1 cellular context compared by ENCODE assay signal in the genomic region with DNA sequence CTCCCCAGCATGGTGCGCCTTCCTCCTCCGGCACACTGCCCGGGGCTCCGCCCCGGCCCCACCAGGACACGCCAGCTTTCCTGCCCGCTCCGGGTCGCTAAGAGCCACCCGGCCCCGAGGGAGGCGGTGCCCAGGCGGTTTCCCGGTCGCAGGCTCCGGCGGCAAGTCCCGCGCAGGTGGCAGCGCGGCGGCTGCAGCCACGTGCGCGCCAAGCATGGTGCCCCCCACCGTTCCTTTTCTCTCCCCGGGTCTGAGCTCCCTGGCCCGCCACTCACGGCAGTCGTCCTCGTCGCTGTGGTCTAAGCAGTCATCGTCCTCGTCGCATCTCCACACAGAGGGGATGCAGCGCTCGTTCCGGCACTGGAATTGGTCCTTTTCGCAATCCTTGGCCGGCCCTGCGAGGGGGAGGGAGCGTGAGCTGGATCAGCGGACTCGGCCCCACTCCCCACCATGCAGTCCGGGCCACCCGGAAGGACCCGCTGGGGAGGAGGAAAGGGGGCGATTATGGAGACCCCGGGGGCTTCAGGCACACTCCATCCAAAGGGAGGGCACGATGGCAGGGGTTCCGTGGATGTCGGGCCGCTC.
TF ChIP-seq lines count a peak whose summit lies in the region.

No MANE protein-coding gene starts in this region.

TF ChIP-seq in K562, 482 proteins besides CTCF, POLR2A, EP300 and RAD21 (continued from another document and continues in another):
- TF ChIP-seq CREB1 (IDR thresholded peaks at IDR 0.05) (0 out of 2 replicates have a peak, but pooled peaks have one; percentile 2), CREB1 (CRISPR knock-in tag; IDR thresholded peaks at IDR 0.05) (peak; percentile 65; the same call in 1 of the 2 replicates), NCOR1 (IDR thresholded peaks at IDR 0.05) (no peak), NUFIP1 (IDR thresholded peaks at IDR 0.05; ENCODE audit: partially characterized antibody) (no peak), IRF2 (CRISPR knock-in tag; IDR thresholded peaks at IDR 0.05) (no peak), GABPB1 (CRISPR knock-in tag; IDR thresholded peaks at IDR 0.05) (peak; percentile 57), HDAC1 (IDR thresholded peaks at IDR 0.05) (peak in 1 of 2 experiments; percentile 90; a peak in 1 of 4 replicates), FOXA3 (CRISPR knock-in tag; conservative IDR thresholded peaks at IDR 0.05 in 1 of 2, IDR thresholded peaks at IDR 0.05 in 1 of 2) (peak in 1 of 2 experiments; percentile 66; a peak in 1 of 4 replicates), TEAD1 (CRISPR knock-in tag; IDR thresholded peaks at IDR 0.05) (peak in 1 of 2 experiments; percentile 88; a peak in 2 of 4 replicates), SREBF2 (CRISPR knock-in tag; IDR thresholded peaks at IDR 0.05) (no peak), ZNF263 (CRISPR knock-in tag; IDR thresholded peaks at IDR 0.05; ENCODE audit: borderline replicate concordance) (0 out of 2 replicates have a peak, but pooled peaks have one; percentile 51), RBM22 (IDR thresholded peaks at IDR 0.05; ENCODE audit: low read depth, low read length, poor library complexity, severe bottlenecking) (peak; percentile 44), FUS (optimal IDR thresholded peaks at IDR 0.05; ENCODE audit: low read depth, low read length) (peak; percentile 25), JUN (IDR thresholded peaks at IDR 0.05; ENCODE audit: borderline replicate concordance, low read depth, low read length) (no peak), JUN (CRISPR knock-in tag; IDR thresholded peaks at IDR 0.05; ENCODE audit: borderline replicate concordance) (peak; percentile 87; the same call in 1 of the 2 replicates), CHD2 (IDR thresholded peaks at IDR 0.05; ENCODE audit: low read depth, low read length) (no peak), CBX3 (IDR thresholded peaks at IDR 0.05; ENCODE audit: borderline replicate concordance in 1 of 2, low read length in 2 of 2) (peak in 1 of 2 experiments; percentile 5; a peak in 1 of 3 replicates), RBM39 (optimal IDR thresholded peaks at IDR 0.05; ENCODE audit: low read depth, low read length) (peak; percentile 65), ZNF785 (CRISPR knock-in tag; IDR thresholded peaks at IDR 0.05) (no peak), U2AF1 (optimal IDR thresholded peaks at IDR 0.05; ENCODE audit: low read depth, low read length) (peak; percentile 18), ETV6 (IDR thresholded peaks at IDR 0.05; ENCODE audit: borderline replicate concordance in 1 of 2, low read depth in 2 of 2, low read length in 1 of 2) (no peak), ETV6 (CRISPR knock-in tag; IDR thresholded peaks at IDR 0.05; ENCODE audit: borderline replicate concordance) (peak; percentile 82; the same call in 1 of the 2 replicates), SUPT5H (IDR thresholded peaks at IDR 0.05) (peak; percentile 69), PHF21A (IDR thresholded peaks at IDR 0.05; ENCODE audit: borderline replicate concordance, low read depth) (peak; percentile 6; the same call in 1 of the 2 replicates), NFRKB (IDR thresholded peaks at IDR 0.05; ENCODE audit: low read depth) (peak; percentile 22; the same call in 1 of the 2 replicates), HSF4 (CRISPR knock-in tag; IDR thresholded peaks at IDR 0.05; ENCODE audit: borderline replicate concordance) (no peak)
- TF ChIP-seq, protein P1, sequence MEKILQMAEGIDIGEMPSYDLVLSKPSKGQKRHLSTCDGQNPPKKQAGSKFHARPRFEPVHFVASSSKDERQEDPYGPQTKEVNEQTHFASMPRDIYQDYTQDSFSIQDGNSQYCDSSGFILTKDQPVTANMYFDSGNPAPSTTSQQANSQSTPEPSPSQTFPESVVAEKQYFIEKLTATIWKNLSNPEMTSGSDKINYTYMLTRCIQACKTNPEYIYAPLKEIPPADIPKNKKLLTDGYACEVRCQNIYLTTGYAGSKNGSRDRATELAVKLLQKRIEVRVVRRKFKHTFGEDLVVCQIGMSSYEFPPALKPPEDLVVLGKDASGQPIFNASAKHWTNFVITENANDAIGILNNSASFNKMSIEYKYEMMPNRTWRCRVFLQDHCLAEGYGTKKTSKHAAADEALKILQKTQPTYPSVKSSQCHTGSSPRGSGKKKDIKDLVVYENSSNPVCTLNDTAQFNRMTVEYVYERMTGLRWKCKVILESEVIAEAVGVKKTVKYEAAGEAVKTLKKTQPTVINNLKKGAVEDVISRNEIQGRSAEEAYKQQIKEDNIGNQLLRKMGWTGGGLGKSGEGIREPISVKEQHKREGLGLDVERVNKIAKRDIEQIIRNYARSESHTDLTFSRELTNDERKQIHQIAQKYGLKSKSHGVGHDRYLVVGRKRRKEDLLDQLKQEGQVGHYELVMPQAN (IDR thresholded peaks at IDR 0.05; ENCODE audit: borderline replicate concordance): peak; percentile 93; the same call in 1 of the 2 replicates
- TF ChIP-seq, protein P2, sequence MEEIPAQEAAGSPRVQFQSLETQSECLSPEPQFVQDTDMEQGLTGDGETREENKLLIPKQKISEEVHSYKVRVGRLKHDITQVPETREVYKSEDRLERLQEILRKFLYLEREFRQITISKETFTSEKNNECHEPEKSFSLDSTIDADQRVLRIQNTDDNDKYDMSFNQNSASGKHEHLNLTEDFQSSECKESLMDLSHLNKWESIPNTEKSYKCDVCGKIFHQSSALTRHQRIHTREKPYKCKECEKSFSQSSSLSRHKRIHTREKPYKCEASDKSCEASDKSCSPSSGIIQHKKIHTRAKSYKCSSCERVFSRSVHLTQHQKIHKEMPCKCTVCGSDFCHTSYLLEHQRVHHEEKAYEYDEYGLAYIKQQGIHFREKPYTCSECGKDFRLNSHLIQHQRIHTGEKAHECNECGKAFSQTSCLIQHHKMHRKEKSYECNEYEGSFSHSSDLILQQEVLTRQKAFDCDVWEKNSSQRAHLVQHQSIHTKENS (CRISPR knock-in tag; IDR thresholded peaks at IDR 0.05): no peak
- TF ChIP-seq, protein P3, sequence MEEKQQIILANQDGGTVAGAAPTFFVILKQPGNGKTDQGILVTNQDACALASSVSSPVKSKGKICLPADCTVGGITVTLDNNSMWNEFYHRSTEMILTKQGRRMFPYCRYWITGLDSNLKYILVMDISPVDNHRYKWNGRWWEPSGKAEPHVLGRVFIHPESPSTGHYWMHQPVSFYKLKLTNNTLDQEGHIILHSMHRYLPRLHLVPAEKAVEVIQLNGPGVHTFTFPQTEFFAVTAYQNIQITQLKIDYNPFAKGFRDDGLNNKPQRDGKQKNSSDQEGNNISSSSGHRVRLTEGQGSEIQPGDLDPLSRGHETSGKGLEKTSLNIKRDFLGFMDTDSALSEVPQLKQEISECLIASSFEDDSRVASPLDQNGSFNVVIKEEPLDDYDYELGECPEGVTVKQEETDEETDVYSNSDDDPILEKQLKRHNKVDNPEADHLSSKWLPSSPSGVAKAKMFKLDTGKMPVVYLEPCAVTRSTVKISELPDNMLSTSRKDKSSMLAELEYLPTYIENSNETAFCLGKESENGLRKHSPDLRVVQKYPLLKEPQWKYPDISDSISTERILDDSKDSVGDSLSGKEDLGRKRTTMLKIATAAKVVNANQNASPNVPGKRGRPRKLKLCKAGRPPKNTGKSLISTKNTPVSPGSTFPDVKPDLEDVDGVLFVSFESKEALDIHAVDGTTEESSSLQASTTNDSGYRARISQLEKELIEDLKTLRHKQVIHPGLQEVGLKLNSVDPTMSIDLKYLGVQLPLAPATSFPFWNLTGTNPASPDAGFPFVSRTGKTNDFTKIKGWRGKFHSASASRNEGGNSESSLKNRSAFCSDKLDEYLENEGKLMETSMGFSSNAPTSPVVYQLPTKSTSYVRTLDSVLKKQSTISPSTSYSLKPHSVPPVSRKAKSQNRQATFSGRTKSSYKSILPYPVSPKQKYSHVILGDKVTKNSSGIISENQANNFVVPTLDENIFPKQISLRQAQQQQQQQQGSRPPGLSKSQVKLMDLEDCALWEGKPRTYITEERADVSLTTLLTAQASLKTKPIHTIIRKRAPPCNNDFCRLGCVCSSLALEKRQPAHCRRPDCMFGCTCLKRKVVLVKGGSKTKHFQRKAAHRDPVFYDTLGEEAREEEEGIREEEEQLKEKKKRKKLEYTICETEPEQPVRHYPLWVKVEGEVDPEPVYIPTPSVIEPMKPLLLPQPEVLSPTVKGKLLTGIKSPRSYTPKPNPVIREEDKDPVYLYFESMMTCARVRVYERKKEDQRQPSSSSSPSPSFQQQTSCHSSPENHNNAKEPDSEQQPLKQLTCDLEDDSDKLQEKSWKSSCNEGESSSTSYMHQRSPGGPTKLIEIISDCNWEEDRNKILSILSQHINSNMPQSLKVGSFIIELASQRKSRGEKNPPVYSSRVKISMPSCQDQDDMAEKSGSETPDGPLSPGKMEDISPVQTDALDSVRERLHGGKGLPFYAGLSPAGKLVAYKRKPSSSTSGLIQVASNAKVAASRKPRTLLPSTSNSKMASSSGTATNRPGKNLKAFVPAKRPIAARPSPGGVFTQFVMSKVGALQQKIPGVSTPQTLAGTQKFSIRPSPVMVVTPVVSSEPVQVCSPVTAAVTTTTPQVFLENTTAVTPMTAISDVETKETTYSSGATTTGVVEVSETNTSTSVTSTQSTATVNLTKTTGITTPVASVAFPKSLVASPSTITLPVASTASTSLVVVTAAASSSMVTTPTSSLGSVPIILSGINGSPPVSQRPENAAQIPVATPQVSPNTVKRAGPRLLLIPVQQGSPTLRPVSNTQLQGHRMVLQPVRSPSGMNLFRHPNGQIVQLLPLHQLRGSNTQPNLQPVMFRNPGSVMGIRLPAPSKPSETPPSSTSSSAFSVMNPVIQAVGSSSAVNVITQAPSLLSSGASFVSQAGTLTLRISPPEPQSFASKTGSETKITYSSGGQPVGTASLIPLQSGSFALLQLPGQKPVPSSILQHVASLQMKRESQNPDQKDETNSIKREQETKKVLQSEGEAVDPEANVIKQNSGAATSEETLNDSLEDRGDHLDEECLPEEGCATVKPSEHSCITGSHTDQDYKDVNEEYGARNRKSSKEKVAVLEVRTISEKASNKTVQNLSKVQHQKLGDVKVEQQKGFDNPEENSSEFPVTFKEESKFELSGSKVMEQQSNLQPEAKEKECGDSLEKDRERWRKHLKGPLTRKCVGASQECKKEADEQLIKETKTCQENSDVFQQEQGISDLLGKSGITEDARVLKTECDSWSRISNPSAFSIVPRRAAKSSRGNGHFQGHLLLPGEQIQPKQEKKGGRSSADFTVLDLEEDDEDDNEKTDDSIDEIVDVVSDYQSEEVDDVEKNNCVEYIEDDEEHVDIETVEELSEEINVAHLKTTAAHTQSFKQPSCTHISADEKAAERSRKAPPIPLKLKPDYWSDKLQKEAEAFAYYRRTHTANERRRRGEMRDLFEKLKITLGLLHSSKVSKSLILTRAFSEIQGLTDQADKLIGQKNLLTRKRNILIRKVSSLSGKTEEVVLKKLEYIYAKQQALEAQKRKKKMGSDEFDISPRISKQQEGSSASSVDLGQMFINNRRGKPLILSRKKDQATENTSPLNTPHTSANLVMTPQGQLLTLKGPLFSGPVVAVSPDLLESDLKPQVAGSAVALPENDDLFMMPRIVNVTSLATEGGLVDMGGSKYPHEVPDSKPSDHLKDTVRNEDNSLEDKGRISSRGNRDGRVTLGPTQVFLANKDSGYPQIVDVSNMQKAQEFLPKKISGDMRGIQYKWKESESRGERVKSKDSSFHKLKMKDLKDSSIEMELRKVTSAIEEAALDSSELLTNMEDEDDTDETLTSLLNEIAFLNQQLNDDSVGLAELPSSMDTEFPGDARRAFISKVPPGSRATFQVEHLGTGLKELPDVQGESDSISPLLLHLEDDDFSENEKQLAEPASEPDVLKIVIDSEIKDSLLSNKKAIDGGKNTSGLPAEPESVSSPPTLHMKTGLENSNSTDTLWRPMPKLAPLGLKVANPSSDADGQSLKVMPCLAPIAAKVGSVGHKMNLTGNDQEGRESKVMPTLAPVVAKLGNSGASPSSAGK (IDR thresholded peaks at IDR 0.05): peak; percentile 80
- TF ChIP-seq, protein P4, sequence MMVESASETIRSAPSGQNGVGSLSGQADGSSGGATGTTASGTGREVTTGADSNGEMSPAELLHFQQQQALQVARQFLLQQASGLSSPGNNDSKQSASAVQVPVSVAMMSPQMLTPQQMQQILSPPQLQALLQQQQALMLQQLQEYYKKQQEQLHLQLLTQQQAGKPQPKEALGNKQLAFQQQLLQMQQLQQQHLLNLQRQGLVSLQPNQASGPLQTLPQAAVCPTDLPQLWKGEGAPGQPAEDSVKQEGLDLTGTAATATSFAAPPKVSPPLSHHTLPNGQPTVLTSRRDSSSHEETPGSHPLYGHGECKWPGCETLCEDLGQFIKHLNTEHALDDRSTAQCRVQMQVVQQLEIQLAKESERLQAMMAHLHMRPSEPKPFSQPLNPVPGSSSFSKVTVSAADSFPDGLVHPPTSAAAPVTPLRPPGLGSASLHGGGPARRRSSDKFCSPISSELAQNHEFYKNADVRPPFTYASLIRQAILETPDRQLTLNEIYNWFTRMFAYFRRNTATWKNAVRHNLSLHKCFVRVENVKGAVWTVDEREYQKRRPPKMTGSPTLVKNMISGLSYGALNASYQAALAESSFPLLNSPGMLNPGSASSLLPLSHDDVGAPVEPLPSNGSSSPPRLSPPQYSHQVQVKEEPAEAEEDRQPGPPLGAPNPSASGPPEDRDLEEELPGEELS (CRISPR knock-in tag; IDR thresholded peaks at IDR 0.05; ENCODE audit: borderline replicate concordance): peak; percentile 79; the same call in 1 of the 2 replicates
- TF ChIP-seq, protein P5, sequence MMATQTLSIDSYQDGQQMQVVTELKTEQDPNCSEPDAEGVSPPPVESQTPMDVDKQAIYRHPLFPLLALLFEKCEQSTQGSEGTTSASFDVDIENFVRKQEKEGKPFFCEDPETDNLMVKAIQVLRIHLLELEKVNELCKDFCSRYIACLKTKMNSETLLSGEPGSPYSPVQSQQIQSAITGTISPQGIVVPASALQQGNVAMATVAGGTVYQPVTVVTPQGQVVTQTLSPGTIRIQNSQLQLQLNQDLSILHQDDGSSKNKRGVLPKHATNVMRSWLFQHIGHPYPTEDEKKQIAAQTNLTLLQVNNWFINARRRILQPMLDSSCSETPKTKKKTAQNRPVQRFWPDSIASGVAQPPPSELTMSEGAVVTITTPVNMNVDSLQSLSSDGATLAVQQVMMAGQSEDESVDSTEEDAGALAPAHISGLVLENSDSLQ (IDR thresholded peaks at IDR 0.05): peak; percentile 31; the same call in 1 of the 2 replicates
- TF ChIP-seq, protein P6, sequence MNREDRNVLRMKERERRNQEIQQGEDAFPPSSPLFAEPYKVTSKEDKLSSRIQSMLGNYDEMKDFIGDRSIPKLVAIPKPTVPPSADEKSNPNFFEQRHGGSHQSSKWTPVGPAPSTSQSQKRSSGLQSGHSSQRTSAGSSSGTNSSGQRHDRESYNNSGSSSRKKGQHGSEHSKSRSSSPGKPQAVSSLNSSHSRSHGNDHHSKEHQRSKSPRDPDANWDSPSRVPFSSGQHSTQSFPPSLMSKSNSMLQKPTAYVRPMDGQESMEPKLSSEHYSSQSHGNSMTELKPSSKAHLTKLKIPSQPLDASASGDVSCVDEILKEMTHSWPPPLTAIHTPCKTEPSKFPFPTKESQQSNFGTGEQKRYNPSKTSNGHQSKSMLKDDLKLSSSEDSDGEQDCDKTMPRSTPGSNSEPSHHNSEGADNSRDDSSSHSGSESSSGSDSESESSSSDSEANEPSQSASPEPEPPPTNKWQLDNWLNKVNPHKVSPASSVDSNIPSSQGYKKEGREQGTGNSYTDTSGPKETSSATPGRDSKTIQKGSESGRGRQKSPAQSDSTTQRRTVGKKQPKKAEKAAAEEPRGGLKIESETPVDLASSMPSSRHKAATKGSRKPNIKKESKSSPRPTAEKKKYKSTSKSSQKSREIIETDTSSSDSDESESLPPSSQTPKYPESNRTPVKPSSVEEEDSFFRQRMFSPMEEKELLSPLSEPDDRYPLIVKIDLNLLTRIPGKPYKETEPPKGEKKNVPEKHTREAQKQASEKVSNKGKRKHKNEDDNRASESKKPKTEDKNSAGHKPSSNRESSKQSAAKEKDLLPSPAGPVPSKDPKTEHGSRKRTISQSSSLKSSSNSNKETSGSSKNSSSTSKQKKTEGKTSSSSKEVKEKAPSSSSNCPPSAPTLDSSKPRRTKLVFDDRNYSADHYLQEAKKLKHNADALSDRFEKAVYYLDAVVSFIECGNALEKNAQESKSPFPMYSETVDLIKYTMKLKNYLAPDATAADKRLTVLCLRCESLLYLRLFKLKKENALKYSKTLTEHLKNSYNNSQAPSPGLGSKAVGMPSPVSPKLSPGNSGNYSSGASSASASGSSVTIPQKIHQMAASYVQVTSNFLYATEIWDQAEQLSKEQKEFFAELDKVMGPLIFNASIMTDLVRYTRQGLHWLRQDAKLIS (CRISPR knock-in tag; IDR thresholded peaks at IDR 0.05): peak; percentile 77; the same call in 1 of the 2 replicates
